Comparison of ENCODE assay signal across 27 cellular contexts in the genomic region with DNA sequence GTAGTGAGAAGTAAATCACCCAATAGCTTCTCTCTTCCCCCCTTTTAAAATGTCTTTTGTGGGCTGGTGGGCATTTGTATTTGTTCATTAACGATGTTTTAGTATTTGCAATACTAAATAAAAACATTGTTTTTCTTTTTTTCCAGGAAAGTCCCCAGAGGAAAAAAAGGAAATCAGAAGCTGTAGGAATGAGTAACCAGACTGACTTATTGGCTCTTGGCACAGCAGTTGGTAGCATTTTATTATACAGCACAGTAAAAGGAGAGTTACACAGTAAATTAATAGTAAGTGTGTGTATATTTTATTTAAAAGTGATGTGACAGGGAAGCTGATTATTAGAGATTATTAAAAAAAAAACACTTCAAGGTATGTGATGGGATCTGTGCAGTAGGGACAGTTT. TPM values are rescaled to one million over a fixed set of nuclear protein-coding genes. Genes with fewer than 3 reads are reported as not detected.
"Had no signal": no experiment of that assay in that cellular context is flagged by ENCODE, and none has a peak within 500 bp of the region (broad histone marks: within the 10 kb centered on the region; RNA-seq: fewer than 3 reads in every experiment).

No MANE protein-coding gene starts in this region.

- ATAC-seq: activated CD8-positive, alpha-beta T cell treated with anti-CD3 and anti-CD28 coated beads for 36 hours; gastroesophageal sphincter; left cardiac atrium; left ventricle myocardium superior; naive thymus-derived CD4-positive, alpha-beta T cell; pancreas had no signal

- H2AFZ ChIP-seq: hepatocyte had no signal

- H3K36me3 ChIP-seq: prostate gland had no signal

- H3K27ac ChIP-seq: ascending aorta, epithelial cell of prostate, gastroesophageal sphincter, hepatocyte, pancreas, prostate gland, sigmoid colon, vagina had no signal

- H3K4me3 ChIP-seq: ascending aorta, gastroesophageal sphincter, hepatocyte, pancreas, prostate gland, sigmoid colon, vagina had no signal

- H3K9me3 Mint-ChIP-seq: activated B cell treated with CpG ODN at 0.5 μM for 24 hours; activated CD8-positive, alpha-beta T cell treated with anti-CD3 and anti-CD28 coated beads for 36 hours; activated naive CD4-positive, alpha-beta T cell treated with anti-CD3 and anti-CD28 coated beads, Interleukin-2, amount 10 ng/mL, durations not matched to agents 7 days and 5 days; activated naive CD8-positive, alpha-beta T cell treated with anti-CD3 and anti-CD28 coated beads, Interleukin-2, amount 10 ng/mL, durations not matched to agents 7 days and 5 days; brain; naive thymus-derived CD4-positive, alpha-beta T cell; type B pancreatic cell had no signal

- H3K9me3 ChIP-seq: ascending aorta, gastroesophageal sphincter, pancreas, prostate gland, sigmoid colon, vagina had no signal

- H3K27me3 ChIP-seq: ascending aorta, gastroesophageal sphincter, hepatocyte, pancreas, sigmoid colon, vagina had no signal

- H3K4me2 ChIP-seq: hepatocyte had no signal

- H3K4me1 ChIP-seq: ascending aorta, prostate gland had no signal

- H3K27me3 Mint-ChIP-seq: activated B cell treated with CpG ODN at 0.5 μM for 24 hours; activated CD8-positive, alpha-beta T cell treated with anti-CD3 and anti-CD28 coated beads for 36 hours; activated naive CD4-positive, alpha-beta T cell treated with anti-CD3 and anti-CD28 coated beads, Interleukin-2, amount 10 ng/mL, durations not matched to agents 7 days and 5 days; activated naive CD8-positive, alpha-beta T cell treated with anti-CD3 and anti-CD28 coated beads, Interleukin-2, amount 10 ng/mL, durations not matched to agents 7 days and 5 days; naive thymus-derived CD4-positive, alpha-beta T cell; type B pancreatic cell had no signal

- DNase-seq: activated B cell treated with CpG ODN at 0.5 μM for 24 hours; activated CD4-positive, alpha-beta T cell treated with anti-CD3 and anti-CD28 coated beads, Interleukin-2, amount 50 U/mL, for 1 hour; activated CD8-positive, alpha-beta T cell treated with anti-CD3 and anti-CD28 coated beads for 36 hours; activated gamma-delta T cell; activated naive CD4-positive, alpha-beta T cell treated with anti-CD3 and anti-CD28 coated beads, Interleukin-2, amount 10 ng/mL, durations not matched to agents 7 days and 5 days; activated naive CD8-positive, alpha-beta T cell treated with anti-CD3 and anti-CD28 coated beads, Interleukin-2, amount 10 ng/mL, durations not matched to agents 7 days and 5 days; activated T-cell treated with anti-CD3 and anti-CD28 coated beads, Interleukin-2, amount 50 U/mL, for 48 hours; cortex of kidney; left cardiac atrium; left ventricle myocardium superior; mammary epithelial cell; midbrain; naive thymus-derived CD4-positive, alpha-beta T cell; pancreas; sigmoid colon; stimulated activated CD4-positive, alpha-beta T cell treated with anti-CD3 and anti-CD28 coated beads, Interleukin-15, amount 100 ng/mL, for 24 hours; stimulated activated CD4-positive, alpha-beta T cell treated with anti-CD3 and anti-CD28 coated beads, Interleukin-2, amount 100 ng/mL, for 24 hours; stimulated activated naive CD4-positive, alpha-beta T cell treated with Interleukin-2 at 50 U/mL for 16 hours; substantia nigra had no signal

- H3K27ac Mint-ChIP-seq: activated B cell treated with CpG ODN at 0.5 μM for 24 hours; activated naive CD8-positive, alpha-beta T cell treated with anti-CD3 and anti-CD28 coated beads, Interleukin-2, amount 10 ng/mL, durations not matched to agents 7 days and 5 days; naive thymus-derived CD4-positive, alpha-beta T cell; type B pancreatic cell had no signal

- H3K4me3 Mint-ChIP-seq: activated B cell treated with CpG ODN at 0.5 μM for 24 hours; activated CD8-positive, alpha-beta T cell treated with anti-CD3 and anti-CD28 coated beads for 36 hours; activated naive CD4-positive, alpha-beta T cell treated with anti-CD3 and anti-CD28 coated beads, Interleukin-2, amount 10 ng/mL, durations not matched to agents 7 days and 5 days; activated naive CD8-positive, alpha-beta T cell treated with anti-CD3 and anti-CD28 coated beads, Interleukin-2, amount 10 ng/mL, durations not matched to agents 7 days and 5 days; brain; naive thymus-derived CD4-positive, alpha-beta T cell; type B pancreatic cell had no signal

RNA-seq across cellular contexts. Expression of a gene that starts 31.7 kb away (rescaled TPM):
- total RNA-seq: ascending aorta had no signal
